In genomic region chr11:952406-953385, GRCh38 we compare ENCODE assay signal across 10 cellular contexts. TPM values are rescaled to one million over a fixed set of nuclear protein-coding genes. Genes with fewer than 3 reads are reported as not detected.
DNase-seq lines count a peak whose midpoint lies in the region; ATAC-seq and TF ChIP-seq lines count a peak whose summit lies in the region.
"Had no signal": no experiment of that assay in that cellular context is flagged by ENCODE, and none has a peak within 500 bp of the region (broad histone marks: within the 10 kb centered on the region; RNA-seq: fewer than 3 reads in every experiment).

No MANE protein-coding gene starts in this region.

- no peak overlapping the region for H2AFZ ChIP-seq in GM23338

- in situ Hi-C loops in astrocyte of the spinal cord (cut with HindIII; ENCODE audit: low sequenced_read_pairs): no loop called here

- H4K20me1 ChIP-seq in GM23338 (replicated peaks; ENCODE audit: insufficient read depth): peaks cover 12% of the 10 kb centered on the region

- H3K36me3 Mint-ChIP-seq in GM23338 (ENCODE audit: low read depth): peaks cover 29% of the 10 kb centered on the region
- peaks cover 11 to 38% (median 20%) of the 10 kb centered on the region in 3 donors for H3K36me3 Mint-ChIP-seq in CD8-positive, alpha-beta memory T cell
- H3K36me3 Mint-ChIP-seq in activated CD4-positive, alpha-beta T cell treated with anti-CD3 and anti-CD28 coated beads, Interleukin-2, amount 10 ng/mL, durations not matched to agents 7 days and 5 days (ENCODE audit: low read depth): peaks cover 26% of the 10 kb centered on the region

- H3K4me3 ChIP-seq in GM23338 (no peak overlapping the region), astrocyte of the spinal cord (ENCODE audit: low read depth, low read length) (no peak overlapping the region)
- no peak overlapping the region for H3K4me3 ChIP-seq in CD8-positive, alpha-beta memory T cell (ENCODE audit: low read length)

- H3K4me3 Mint-ChIP-seq in GM23338: no peak overlapping the region; the same call in 2 of the 3 replicates
- no peak overlapping the region for H3K4me3 Mint-ChIP-seq in CD8-positive, alpha-beta memory T cell
- no peak overlapping the region for H3K4me3 Mint-ChIP-seq in activated CD4-positive, alpha-beta T cell treated with anti-CD3 and anti-CD28 coated beads, Interleukin-2, amount 10 ng/mL, durations not matched to agents 7 days and 5 days

- 0 out of 2 replicates have a peak, but pooled peaks cover 6% of the 10 kb centered on the region for H3F3A ChIP-seq in GM23338 (replicated peaks; ENCODE audit: low read depth)

- DNase-seq in GM23338 (ENCODE audit: low spot score): no peak
- DNase-seq in astrocyte of the spinal cord (ENCODE audit: low read depth, low spot score): peak; percentile 74
- peak; percentile 64 for DNase-seq in iris pigment epithelial cell (ENCODE audit: low read depth)
- peak; percentile 90 for DNase-seq in pons (ENCODE audit: low spot score)
- no peak for DNase-seq in CD8-positive, alpha-beta memory T cell
- no peak for DNase-seq in activated CD4-positive, alpha-beta T cell treated with anti-CD3 and anti-CD28 coated beads, Interleukin-2, amount 50 U/mL, for 1 hour
- DNase-seq in activated CD4-positive, alpha-beta T cell treated with anti-CD3 and anti-CD28 coated beads, Interleukin-2, amount 10 ng/mL, durations not matched to agents 7 days and 5 days: no peak
- DNase-seq in NCI-H146 treated with DMSO at 0.1 percent for 48 hours (lab: John Stamatoyannopoulos, UW; ENCODE audit: unreplicated experiment): no peak
- DNase-seq: naive B cell, NCI-H524 had no signal

- peak overlapping the region; percentile 53 for H3K27ac Mint-ChIP-seq in GM23338
- peak overlapping the region in 4 of 8 donors; percentile 0 to 70 (median 36) for H3K27ac Mint-ChIP-seq in CD8-positive, alpha-beta memory T cell
- H3K27ac Mint-ChIP-seq in activated CD4-positive, alpha-beta T cell treated with anti-CD3 and anti-CD28 coated beads, Interleukin-2, amount 10 ng/mL, durations not matched to agents 7 days and 5 days: no peak overlapping the region

- H3K4me1 Mint-ChIP-seq in GM23338: peaks cover 36% of the 10 kb centered on the region
- H3K4me1 Mint-ChIP-seq in CD8-positive, alpha-beta memory T cell: peaks cover 25 to 47% (median 33%) of the 10 kb centered on the region in 3 donors
- H3K4me1 Mint-ChIP-seq in activated CD4-positive, alpha-beta T cell treated with anti-CD3 and anti-CD28 coated beads, Interleukin-2, amount 10 ng/mL, durations not matched to agents 7 days and 5 days: peaks cover 19% of the 10 kb centered on the region

- CTCF ChIA-PET in CD8-positive, alpha-beta memory T cell (lab: Charles Lee): interaction anchor here (0.6 kb wide), 1 partner anchor 22 kb away, joined by 4 read pairs; no protein-coding TSS in a partner anchor
- CTCF ChIA-PET in activated CD4-positive, alpha-beta T cell treated with anti-CD3 and anti-CD28 coated beads, Interleukin-2, amount 10 ng/mL, durations not matched to agents 7 days and 5 days (lab: Charles Lee): no interaction called here

- H3K9me3 ChIP-seq in CD8-positive, alpha-beta memory T cell (ENCODE audit: low read length): peaks cover 5% of the 10 kb centered on the region

- ATAC-seq in GM23338: peak; percentile 40

- H3K36me3 ChIP-seq in GM23338 (ENCODE audit: insufficient read depth): peaks cover 3% of the 10 kb centered on the region; the same call in 1 of the 2 replicates
- no peaks in the 10 kb centered on the region for H3K36me3 ChIP-seq in CD8-positive, alpha-beta memory T cell (ENCODE audit: insufficient read depth, low read length)

- H3K9me3 Mint-ChIP-seq in GM23338: peaks cover 3% of the 10 kb centered on the region; the same call in 2 of the 3 replicates
- peaks cover 0 to 10% (median 6%) of the 10 kb centered on the region in 5 donors for H3K9me3 Mint-ChIP-seq in CD8-positive, alpha-beta memory T cell
- peaks cover 12% of the 10 kb centered on the region for H3K9me3 Mint-ChIP-seq in activated CD4-positive, alpha-beta T cell treated with anti-CD3 and anti-CD28 coated beads, Interleukin-2, amount 10 ng/mL, durations not matched to agents 7 days and 5 days

- H3K4me1 ChIP-seq in GM23338 (ENCODE audit: insufficient read depth): peaks cover 25% of the 10 kb centered on the region
- no peaks in the 10 kb centered on the region for H3K4me1 ChIP-seq in CD8-positive, alpha-beta memory T cell (ENCODE audit: insufficient read depth, low read length)

- H3K27me3 Mint-ChIP-seq in GM23338 (ENCODE audit: insufficient read depth, low read depth, poor library complexity): peaks cover 9% of the 10 kb centered on the region
- H3K27me3 Mint-ChIP-seq in CD8-positive, alpha-beta memory T cell: no peaks in the 10 kb centered on the region
- H3K27me3 Mint-ChIP-seq in activated CD4-positive, alpha-beta T cell treated with anti-CD3 and anti-CD28 coated beads, Interleukin-2, amount 10 ng/mL, durations not matched to agents 7 days and 5 days: no peaks in the 10 kb centered on the region
- H3K27me3 Mint-ChIP-seq: naive B cell had no signal

- TF ChIP-seq CTCF in GM23338 (conservative IDR thresholded peaks at IDR 0.05; ENCODE audit: low read depth in 2 of 2): no peak
- TF ChIP-seq CTCF in astrocyte of the spinal cord (IDR thresholded peaks at IDR 0.05; ENCODE audit: low read depth, low read length): no peak

- peaks cover 96% of the 10 kb centered on the region for H3K79me2 ChIP-seq in GM23338 (replicated peaks; ENCODE audit: insufficient read depth)

- H3K27ac ChIP-seq in GM23338 (ENCODE audit: low read depth): peak overlapping the region; percentile 81
- H3K27ac ChIP-seq in CD8-positive, alpha-beta memory T cell (ENCODE audit: low read depth, low read length): no peak overlapping the region

- no peaks in the 10 kb centered on the region for H3K27me3 ChIP-seq in GM23338 (ENCODE audit: insufficient read depth)
- H3K27me3 ChIP-seq in CD8-positive, alpha-beta memory T cell (ENCODE audit: insufficient read depth, low read length, poor library complexity, severe bottlenecking): no peaks in the 10 kb centered on the region

- H3K9me2 ChIP-seq in GM23338 (ENCODE audit: insufficient read depth): no peaks in the 10 kb centered on the region

- POLR2A ChIA-PET in CD8-positive, alpha-beta memory T cell (lab: Charles Lee): interaction anchor here (0.6 kb wide), 1 partner anchor 443 kb away, joined by 3 read pairs; no protein-coding TSS in a partner anchor
- POLR2A ChIA-PET in activated CD4-positive, alpha-beta T cell treated with anti-CD3 and anti-CD28 coated beads, Interleukin-2, amount 10 ng/mL, durations not matched to agents 7 days and 5 days (lab: Charles Lee): no interaction called here

- H3K4me2 ChIP-seq in GM23338: no peak overlapping the region

RNA-seq across cellular contexts. Expression of gene AP2A2, which starts 27.0 kb away (rescaled TPM):
- total RNA-seq in GM23338 (2014; rRNA removed; shearing (Covaris generic)): 36.4 and 47.5 TPM in 2 replicates
- 23.7 and 28.4 TPM in 2 replicates for polyA plus RNA-seq in GM23338 (2016; fragmentation: Nextera tagmentation; extraction: Ambion mirVana)
- total RNA-seq in CD8-positive, alpha-beta memory T cell: 10 to 100 TPM; 38.8 to 42.8 TPM
- 13.9 TPM for polyA plus RNA-seq in CD8-positive, alpha-beta memory T cell
- total RNA-seq in activated CD4-positive, alpha-beta T cell treated with anti-CD3 and anti-CD28 coated beads, Interleukin-2, amount 10 ng/mL, durations not matched to agents 7 days and 5 days: 10 to 100 TPM; 60.1 to 66.7 TPM

RNA-seq across cellular contexts. Expression of gene CHID1, which starts 42.1 kb away (rescaled TPM):
- total RNA-seq in GM23338 (2014; rRNA removed; shearing (Covaris generic)): 51.2 and 67.3 TPM in 2 replicates
- polyA plus RNA-seq in GM23338 (2016; fragmentation: Nextera tagmentation; extraction: Ambion mirVana): 54.1 and 55.4 TPM in 2 replicates
- total RNA-seq in CD8-positive, alpha-beta memory T cell: 10 to 100 TPM; 87.2 to 94.1 TPM
- 57.1 TPM for polyA plus RNA-seq in CD8-positive, alpha-beta memory T cell
- total RNA-seq in activated CD4-positive, alpha-beta T cell treated with anti-CD3 and anti-CD28 coated beads, Interleukin-2, amount 10 ng/mL, durations not matched to agents 7 days and 5 days: 10 to 100 TPM; 42.6 to 45.5 TPM

Comparison
In these comparisons a context has a peak if more than half of its experiments do, and no peak if none do; other contexts are left out.
1. DNase-seq: peak in astrocyte of the spinal cord (single experiment), iris pigment epithelial cell (single experiment) and pons (single experiment); none in GM23338 (single experiment), CD8-positive, alpha-beta memory T cell (0 of 5), activated CD4-positive, alpha-beta T cell treated with anti-CD3 and anti-CD28 coated beads, Interleukin-2, amount 50 U/mL, for 1 hour (single experiment), activated CD4-positive, alpha-beta T cell treated with anti-CD3 and anti-CD28 coated beads, Interleukin-2, amount 10 ng/mL, durations not matched to agents 7 days and 5 days (single experiment) and NCI-H146 treated with DMSO at 0.1 percent for 48 hours (single experiment).